23 cellular contexts compared by ENCODE assay signal in the genomic region with DNA sequence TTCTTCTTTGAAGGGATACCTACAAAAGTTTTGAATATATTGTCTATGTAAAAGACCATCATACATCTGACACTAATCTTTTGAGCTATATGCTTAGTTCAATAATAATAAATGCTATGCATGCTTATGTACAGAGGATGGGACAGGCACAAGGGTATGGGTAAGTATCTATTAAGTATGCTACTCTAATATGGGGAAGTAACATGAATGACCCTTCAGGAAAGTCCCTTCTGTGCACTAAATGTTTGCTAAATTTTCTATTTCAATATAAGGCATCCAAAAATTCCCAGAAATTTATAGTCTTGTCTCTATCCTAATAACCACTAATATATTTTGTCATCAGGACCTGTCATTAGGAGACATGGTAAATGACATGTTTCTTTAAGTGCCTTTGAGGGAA. TPM values are rescaled to one million over a fixed set of nuclear protein-coding genes. Genes with fewer than 3 reads are reported as not detected.
A peak's percentile ranks its signal among the peaks of the same experiment; 100 is the strongest.
DNase-seq lines count a peak whose midpoint lies in the region; ATAC-seq and TF ChIP-seq lines count a peak whose summit lies in the region.
"Had no signal": no experiment of that assay in that cellular context is flagged by ENCODE, and none has a peak within 500 bp of the region (broad histone marks: within the 10 kb centered on the region; RNA-seq: fewer than 3 reads in every experiment).

No MANE protein-coding gene starts in this region.

- H3K4me3 Mint-ChIP-seq in activated B cell treated with CpG ODN at 0.5 μM for 24 hours: peak overlapping the region; percentile 76
- H3K4me3 Mint-ChIP-seq in stimulated activated memory B cell treated with anti-CD40 and anti-IgM and Interleukin-4, amounts not matched to agents 10 μg/mL and 1 μg/mL and 100 μg/mL, for 72 hours: no peak overlapping the region
- H3K4me3 Mint-ChIP-seq: activated CD4-positive, alpha-beta memory T cell treated with anti-CD3 and anti-CD28 coated beads, Interleukin-2, amount 10 ng/mL, durations not matched to agents 7 days and 5 days; activated naive CD8-positive, alpha-beta T cell treated with anti-CD3 and anti-CD28 coated beads, Interleukin-2, amount 10 ng/mL, durations not matched to agents 7 days and 5 days; activated T-cell treated with anti-CD3 and anti-CD28 coated beads, Interleukin-2, amount 50 U/mL, for 24 hours; WTC11 had no signal

- no peaks in the 10 kb centered on the region for H3K27me3 Mint-ChIP-seq in activated B cell treated with CpG ODN at 0.5 μM for 24 hours
- H3K27me3 Mint-ChIP-seq in stimulated activated memory B cell treated with anti-CD40 and anti-IgM and Interleukin-4, amounts not matched to agents 10 μg/mL and 1 μg/mL and 100 μg/mL, for 72 hours: no peaks in the 10 kb centered on the region
- H3K27me3 Mint-ChIP-seq: activated CD4-positive, alpha-beta memory T cell treated with anti-CD3 and anti-CD28 coated beads, Interleukin-2, amount 10 ng/mL, durations not matched to agents 7 days and 5 days; activated naive CD8-positive, alpha-beta T cell treated with anti-CD3 and anti-CD28 coated beads, Interleukin-2, amount 10 ng/mL, durations not matched to agents 7 days and 5 days; activated T-cell treated with anti-CD3 and anti-CD28 coated beads, Interleukin-2, amount 50 U/mL, for 24 hours had no signal

- H3K9me3 ChIP-seq in mucosa of descending colon: no peaks in the 10 kb centered on the region
- H3K9me3 ChIP-seq: Caco-2, heart right ventricle, right lobe of liver, SJCRH30, tibial artery had no signal

- POLR2A ChIA-PET in activated B cell treated with CpG ODN at 0.5 μM for 24 hours (lab: Charles Lee): interaction anchor here (2.9 to 4.0 kb wide), 3 partner anchors 9 to 19 kb away, joined by 18 to 24 read pairs (median 20); partner anchors contain the start of gene ATP8A1

- H3K36me3 ChIP-seq in mucosa of descending colon (ENCODE audit: low read depth): no peaks in the 10 kb centered on the region
- H3K36me3 ChIP-seq: heart right ventricle, right lobe of liver, SJCRH30, tibial artery had no signal

- intact Hi-C loops in activated B cell treated with CpG ODN at 0.5 μM for 24 hours (cut with micrococcal nuclease): loop anchor here (1.0 to 2.0 kb wide), 3 partner anchors 8 to 19 kb away; partner anchors contain the start of gene ATP8A1
- intact Hi-C loops in mucosa of descending colon (cut with DNase I, micrococcal nuclease): no loop called here

- H3K4me3 ChIP-seq in mucosa of descending colon: no peak overlapping the region
- H3K4me3 ChIP-seq: coronary artery, heart right ventricle, PC-9, right lobe of liver, SJCRH30, tibial artery had no signal

- TF ChIP-seq CTCF in activated B cell treated with CpG ODN at 0.5 μM for 24 hours (IDR thresholded peaks at IDR 0.05): no peak
- TF ChIP-seq CTCF in mucosa of descending colon (IDR thresholded peaks at IDR 0.05): no peak

- H3K9me3 Mint-ChIP-seq in activated B cell treated with CpG ODN at 0.5 μM for 24 hours: no peaks in the 10 kb centered on the region
- peaks cover 2% of the 10 kb centered on the region for H3K9me3 Mint-ChIP-seq in stimulated activated memory B cell treated with anti-CD40 and anti-IgM and Interleukin-4, amounts not matched to agents 10 μg/mL and 1 μg/mL and 100 μg/mL, for 72 hours
- H3K9me3 Mint-ChIP-seq: activated CD4-positive, alpha-beta memory T cell treated with anti-CD3 and anti-CD28 coated beads, Interleukin-2, amount 10 ng/mL, durations not matched to agents 7 days and 5 days; activated T-cell treated with anti-CD3 and anti-CD28 coated beads, Interleukin-2, amount 50 U/mL, for 24 hours; stimulated activated effector memory CD8-positive, alpha-beta T cell treated with anti-CD3 and anti-CD28 coated beads, Interleukin-12 subunit alpha, Interleukin-12 subunit beta, amount 100 ng/mL, for 72 hours; WTC11 had no signal

- DNase-seq in activated B cell treated with CpG ODN at 0.5 μM for 24 hours (no peak), mucosa of descending colon (no peak)
- DNase-seq in activated effector memory CD4-positive, alpha-beta T cell treated with anti-CD3 and anti-CD28 coated beads, Interleukin-2, amount 50 U/mL, for 16 hours: no peak
- no peak for DNase-seq in stimulated activated CD4-positive, alpha-beta T cell treated with anti-CD3 and anti-CD28 coated beads, Interleukin-4, amount 100 ng/mL, for 4 hours
- DNase-seq: activated CD4-positive, alpha-beta memory T cell treated with anti-CD3 and anti-CD28 coated beads, Interleukin-2, amount 10 ng/mL, durations not matched to agents 7 days and 5 days; activated naive CD8-positive, alpha-beta T cell treated with anti-CD3 and anti-CD28 coated beads, Interleukin-2, amount 10 ng/mL, durations not matched to agents 7 days and 5 days; activated T-cell treated with anti-CD3 and anti-CD28 coated beads, Interleukin-2, amount 50 U/mL, for 24 hours; AML-193; Caco-2; heart right ventricle; left ventricle myocardium superior; NCI-H1436; NCI-H748 treated with DMSO at 0.1 percent for 48 hours; PC-9; right lobe of liver; SJCRH30; tibial artery had no signal

- ATAC-seq in GM18867 (IDR thresholded peaks at IDR 0.05; ENCODE audit: unreplicated experiment) (peak; percentile 22), HG03159 (IDR thresholded peaks at IDR 0.05; ENCODE audit: unreplicated experiment) (peak; percentile 23), activated B cell treated with CpG ODN at 0.5 μM for 24 hours (ENCODE audit: low read depth) (peak; percentile 57), mucosa of descending colon (no peak)
- peak; percentile 59 for ATAC-seq in stimulated activated memory B cell treated with anti-CD40 and anti-IgM and Interleukin-4, amounts not matched to agents 10 μg/mL and 1 μg/mL and 100 μg/mL, for 72 hours
- ATAC-seq: heart right ventricle; left ventricle myocardium superior; right lobe of liver; stimulated activated effector memory CD8-positive, alpha-beta T cell treated with anti-CD3 and anti-CD28 coated beads, Interleukin-12 subunit alpha, Interleukin-12 subunit beta, amount 100 ng/mL, for 72 hours; WTC11 had no signal

- peaks cover 95% of the 10 kb centered on the region for H3K4me1 Mint-ChIP-seq in activated B cell treated with CpG ODN at 0.5 μM for 24 hours
- peaks cover 84% of the 10 kb centered on the region for H3K4me1 Mint-ChIP-seq in stimulated activated memory B cell treated with anti-CD40 and anti-IgM and Interleukin-4, amounts not matched to agents 10 μg/mL and 1 μg/mL and 100 μg/mL, for 72 hours

- H3K4me1 ChIP-seq in mucosa of descending colon (ENCODE audit: low read depth): peaks cover 43% of the 10 kb centered on the region
- H3K4me1 ChIP-seq: right lobe of liver, SJCRH30, tibial artery had no signal

- H3K27ac Mint-ChIP-seq in activated B cell treated with CpG ODN at 0.5 μM for 24 hours: peak overlapping the region; percentile 92
- H3K27ac Mint-ChIP-seq in stimulated activated memory B cell treated with anti-CD40 and anti-IgM and Interleukin-4, amounts not matched to agents 10 μg/mL and 1 μg/mL and 100 μg/mL, for 72 hours: peak overlapping the region; percentile 78
- H3K27ac Mint-ChIP-seq: activated CD4-positive, alpha-beta memory T cell treated with anti-CD3 and anti-CD28 coated beads, Interleukin-2, amount 10 ng/mL, durations not matched to agents 7 days and 5 days; WTC11 had no signal

- CTCF ChIA-PET in activated B cell treated with CpG ODN at 0.5 μM for 24 hours (lab: Charles Lee): interaction anchor here (2.4 to 3.4 kb wide), 2 partner anchors 10 to 19 kb away, joined by 7 to 17 read pairs; partner anchors contain the start of gene ATP8A1

- H3K36me3 Mint-ChIP-seq in activated B cell treated with CpG ODN at 0.5 μM for 24 hours (ENCODE audit: low read depth): no peaks in the 10 kb centered on the region
- no peaks in the 10 kb centered on the region for H3K36me3 Mint-ChIP-seq in stimulated activated memory B cell treated with anti-CD40 and anti-IgM and Interleukin-4, amounts not matched to agents 10 μg/mL and 1 μg/mL and 100 μg/mL, for 72 hours
- H3K36me3 Mint-ChIP-seq: WTC11 had no signal

RNA-seq across cellular contexts. Expression of gene ATP8A1, which starts 19.0 kb away (rescaled TPM):
- 27.9 and 35.6 TPM in 2 replicates for total RNA-seq in activated B cell treated with CpG ODN at 0.5 μM for 24 hours
- 10 to 100 TPM; 40.3 to 92.0 (median 41.1) TPM for total RNA-seq in mucosa of descending colon
- total RNA-seq: PC-9 had no signal
